ENCODE assay signal across 18 cellular contexts in the genomic region with DNA sequence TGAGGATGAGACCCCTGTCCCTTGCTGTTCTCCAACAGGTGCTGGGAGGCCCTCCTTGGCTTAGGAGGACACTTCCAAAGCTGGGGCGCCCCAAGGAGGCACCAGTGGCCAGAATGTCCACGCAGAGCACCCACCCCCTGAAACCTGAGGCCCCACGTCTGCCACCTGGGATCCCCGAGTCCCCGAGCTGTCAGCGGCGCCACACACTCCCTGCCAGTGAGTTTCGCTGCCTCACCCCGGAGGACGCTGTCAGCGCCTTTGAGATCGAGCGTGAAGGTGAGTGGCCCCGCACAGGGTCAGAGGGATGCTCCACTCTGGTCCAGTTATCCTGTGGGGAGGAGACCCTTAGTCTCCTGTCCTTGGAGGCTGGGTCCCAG. TPM values are rescaled to one million over a fixed set of nuclear protein-coding genes. Genes with fewer than 3 reads are reported as not detected.
A peak's percentile ranks its signal among the peaks of the same experiment; 100 is the strongest.
DNase-seq lines count a peak whose midpoint lies in the region; ATAC-seq and TF ChIP-seq lines count a peak whose summit lies in the region.
"Had no signal": no experiment of that assay in that cellular context is flagged by ENCODE, and none has a peak within 500 bp of the region (broad histone marks: within the 10 kb centered on the region; RNA-seq: fewer than 3 reads in every experiment).

No MANE protein-coding gene starts in this region.

- WGBS in heart right ventricle, 2 donors = 90 to 92% methylated on average over 14 of the region's 14 CpGs

- H3K27me3 Mint-ChIP-seq in stimulated activated naive B cell treated with anti-CD40 and anti-IgM and Interleukin-4, amounts not matched to agents 10 μg/mL and 1 μg/mL and 100 μg/mL, for 72 hours = no peaks in the 10 kb centered on the region
- H3K27me3 Mint-ChIP-seq: CD4-positive, alpha-beta T cell had no signal

- H3K4me3 Mint-ChIP-seq in stimulated activated naive B cell treated with anti-CD40 and anti-IgM and Interleukin-4, amounts not matched to agents 10 μg/mL and 1 μg/mL and 100 μg/mL, for 72 hours = no peak overlapping the region
- H3K4me3 Mint-ChIP-seq: CD4-positive, alpha-beta T cell; H9 had no signal

- H3K27me3 ChIP-seq in heart right ventricle = no peaks in the 10 kb centered on the region
- H3K27me3 ChIP-seq in WERI-Rb-1 (ENCODE audit: insufficient read depth, low read depth, severe bottlenecking) = no peaks in the 10 kb centered on the region
- H3K27me3 ChIP-seq in lower lobe of right lung (ENCODE audit: low read depth) = no peaks in the 10 kb centered on the region

- peaks cover 0 to 39% (median 0%) of the 10 kb centered on the region in 9 donors for H3K36me3 ChIP-seq in heart right ventricle
- H3K36me3 ChIP-seq in WERI-Rb-1 = peaks cover 36% of the 10 kb centered on the region
- peaks cover 34% of the 10 kb centered on the region for H3K36me3 ChIP-seq in lower lobe of right lung

- peak; percentile 33 for DNase-seq in Right ventricle myocardium superior
- DNase-seq in heart right ventricle = no peak
- DNase-seq in WERI-Rb-1 = no peak
- peak; percentile 38 for DNase-seq in lower lobe of right lung
- DNase-seq in stimulated activated naive B cell treated with anti-CD40 and anti-IgM and Interleukin-4, amounts not matched to agents 10 μg/mL and 1 μg/mL and 100 μg/mL, for 72 hours = no peak
- no peak for DNase-seq in SKM-1 treated with dmso at 0.1 percent for 144 hours (lab: John Stamatoyannopoulos, UW; ENCODE audit: unreplicated experiment)
- no peak for DNase-seq in SK-N-DZ (ENCODE audit: low spot score)
- DNase-seq: 8988T; AML-193; C1 segment of cervical spinal cord; Calu3; CD4-positive, alpha-beta T cell; DMS 273 treated with DMSO at 0.1 percent for 48 hours; GOT3 had no signal

- peaks cover 28 to 51% of the 10 kb centered on the region in 2 donors for H3K4me1 Mint-ChIP-seq in stimulated activated naive B cell treated with anti-CD40 and anti-IgM and Interleukin-4, amounts not matched to agents 10 μg/mL and 1 μg/mL and 100 μg/mL, for 72 hours

- H3K27ac ChIP-seq in heart right ventricle (no peak overlapping the region), WERI-Rb-1 (peak overlapping the region; percentile 97), lower lobe of right lung (no peak overlapping the region)

- TF ChIP-seq CTCF in heart right ventricle (IDR thresholded peaks at IDR 0.05) = no peak
- TF ChIP-seq CTCF in WERI-Rb-1 (IDR thresholded peaks at IDR 0.05; ENCODE audit: low read depth, low read length) = no peak
- no peak for TF ChIP-seq CTCF in lower lobe of right lung (IDR thresholded peaks at IDR 0.05)

- ATAC-seq in Right ventricle myocardium superior (ENCODE audit: poor library complexity) (no peak), heart right ventricle (no peak), lower lobe of right lung (no peak), GM19035 (IDR thresholded peaks at IDR 0.05; ENCODE audit: unreplicated experiment) (no peak)
- no peak for ATAC-seq in stimulated activated naive B cell treated with anti-CD40 and anti-IgM and Interleukin-4, amounts not matched to agents 10 μg/mL and 1 μg/mL and 100 μg/mL, for 72 hours (replicated peaks)

- no peaks in the 10 kb centered on the region for H3K9me3 Mint-ChIP-seq in stimulated activated naive B cell treated with anti-CD40 and anti-IgM and Interleukin-4, amounts not matched to agents 10 μg/mL and 1 μg/mL and 100 μg/mL, for 72 hours
- H3K9me3 Mint-ChIP-seq: CD4-positive, alpha-beta T cell; H9 had no signal

- H3K36me3 Mint-ChIP-seq in stimulated activated naive B cell treated with anti-CD40 and anti-IgM and Interleukin-4, amounts not matched to agents 10 μg/mL and 1 μg/mL and 100 μg/mL, for 72 hours = peaks cover 26 to 29% of the 10 kb centered on the region in 2 donors

- intact Hi-C loops in Right ventricle myocardium superior (cut with DNase I) (loop anchor here (10.0 kb wide), 1 partner anchor 156 kb away; no protein-coding TSS in a partner anchor), heart right ventricle (cut with DNase I) (no loop called here), lower lobe of right lung (cut with DNase I) (loop anchor here (5.0 kb wide), 1 partner anchor 39 kb away; no protein-coding TSS in a partner anchor)

- peak overlapping the region; percentile 42 for H3K27ac Mint-ChIP-seq in stimulated activated naive B cell treated with anti-CD40 and anti-IgM and Interleukin-4, amounts not matched to agents 10 μg/mL and 1 μg/mL and 100 μg/mL, for 72 hours
- H3K27ac Mint-ChIP-seq: CD4-positive, alpha-beta T cell; H9 had no signal

- H3K4me3 ChIP-seq in heart right ventricle (no peak overlapping the region), WERI-Rb-1 (ENCODE audit: low read depth, low read length) (peak overlapping the region; percentile 42), lower lobe of right lung (no peak overlapping the region)

- no peaks in the 10 kb centered on the region for H3K9me3 ChIP-seq in heart right ventricle
- no peaks in the 10 kb centered on the region for H3K9me3 ChIP-seq in WERI-Rb-1 (ENCODE audit: severe bottlenecking)
- no peaks in the 10 kb centered on the region for H3K9me3 ChIP-seq in lower lobe of right lung

- H3K4me1 ChIP-seq in heart right ventricle = peaks cover 0 to 18% (median 7%) of the 10 kb centered on the region in 9 donors
- H3K4me1 ChIP-seq in lower lobe of right lung = peaks cover 5% of the 10 kb centered on the region

RNA-seq across cellular contexts. Expression of gene AANAT, which starts 1.2 kb away (rescaled TPM):
- total RNA-seq in Right ventricle myocardium superior (not detected), heart right ventricle (under 1 TPM in 1 of 10 donors, not detected in 9; 0.98 TPM), lower lobe of right lung (not detected)
- under 1 TPM in 1 of 2 donors, not detected in 1; 0.73 TPM for polyA plus RNA-seq in heart right ventricle
- polyA plus RNA-seq in SK-N-DZ (2014; cell fraction: cytosol; rRNA removed) = not detected in 2 replicates
- polyA plus RNA-seq in SK-N-DZ (2014; cell fraction: nucleus; rRNA removed) = not detected in 2 replicates
- total RNA-seq: Calu3, Daoy, HT-29 had no signal

RNA-seq across cellular contexts. Expression of gene UBE2O, which starts 15.7 kb away (rescaled TPM):
- total RNA-seq in Right ventricle myocardium superior (35.9 TPM), heart right ventricle (10 to 100 TPM; 31.0 to 39.0 (median 36.9) TPM), lower lobe of right lung (18.2 TPM)
- 10 to 100 TPM in 1 of 2 donors, 1 to 10 TPM in 1; 9.1 to 22.5 TPM for polyA plus RNA-seq in heart right ventricle
- 24.6 and 32.0 TPM in 2 replicates for polyA plus RNA-seq in SK-N-DZ (2014; cell fraction: cytosol; rRNA removed)
- polyA plus RNA-seq in SK-N-DZ (2014; cell fraction: nucleus; rRNA removed) = 41.7 and 53.0 TPM in 2 replicates

RNA-seq across cellular contexts. Expression of gene RHBDF2, which starts 32.6 kb away (rescaled TPM):
- total RNA-seq in Right ventricle myocardium superior (15.4 TPM), heart right ventricle (10 to 100 TPM in 4 of 10 donors, 1 to 10 TPM in 6; 6.5 to 33.1 (median 7.7) TPM), lower lobe of right lung (47.8 TPM)
- 10 to 100 TPM; 13.5 to 27.0 TPM for polyA plus RNA-seq in heart right ventricle
- polyA plus RNA-seq in SK-N-DZ (2014; cell fraction: cytosol; rRNA removed) = 0.08 and 1.0 TPM in 2 replicates
- polyA plus RNA-seq in SK-N-DZ (2014; cell fraction: nucleus; rRNA removed) = 0.56 and 0.89 TPM in 2 replicates

Comparison
In these comparisons a context has a peak if more than half of its experiments do, and no peak if none do; other contexts are left out.
1. DNase-seq: peak in Right ventricle myocardium superior (single experiment) and lower lobe of right lung (single experiment); none in heart right ventricle (0 of 2), WERI-Rb-1 (single experiment), stimulated activated naive B cell treated with anti-CD40 and anti-IgM and Interleukin-4, amounts not matched to agents 10 μg/mL and 1 μg/mL and 100 μg/mL, for 72 hours (single experiment), SKM-1 treated with dmso at 0.1 percent for 144 hours (single experiment) and SK-N-DZ (single experiment).
2. intact Hi-C loops: an anchor here in Right ventricle myocardium superior (10.0 kb wide) and lower lobe of right lung (5.0 kb wide); none called in heart right ventricle.